ENCODE assay signal across 8 cellular contexts in genomic region chr19:43532571-43532961, GRCh38. TPM values are rescaled to one million over a fixed set of nuclear protein-coding genes. Genes with fewer than 3 reads are reported as not detected.
DNase-seq lines count a peak whose midpoint lies in the region; ATAC-seq and TF ChIP-seq lines count a peak whose summit lies in the region.

No MANE protein-coding gene starts in this region.

- H3K9me3 ChIP-seq in SU-DHL-6 (ENCODE audit: insufficient read depth, low read length), result no peaks in the 10 kb centered on the region
- H3K9me3 ChIP-seq in esophagus squamous epithelium, result no peaks in the 10 kb centered on the region
- no peaks in the 10 kb centered on the region for H3K9me3 ChIP-seq in neutrophil

- DNase-seq in NOMO-1 treated with dmso at 0.1 percent for 144 hours (lab: John Stamatoyannopoulos, UW; ENCODE audit: unreplicated experiment), result peak; percentile 42
- no peak for DNase-seq in NOMO-1 treated with DMSO at 0.1 percent for 48 hours (lab: John Stamatoyannopoulos, UW; ENCODE audit: unreplicated experiment)
- no peak for DNase-seq in esophagus squamous epithelium (lab: John Stamatoyannopoulos, UW)
- DNase-seq in erythroblast (lab: John Stamatoyannopoulos, UW), result no peak

- no peaks in the 10 kb centered on the region for H3K9me2 ChIP-seq in SU-DHL-6 (replicated peaks; ENCODE audit: insufficient read depth, low read length)

- WGBS in esophagus squamous epithelium, 2 donors, result 0 to 20% methylated on average over 4 to 6 of the region's 16 CpGs

- ATAC-seq in HG03432 (IDR thresholded peaks at IDR 0.05; ENCODE audit: unreplicated experiment) (peak; percentile 26), GM21360 (IDR thresholded peaks at IDR 0.05; ENCODE audit: unreplicated experiment) (no peak)

- H3K27ac ChIP-seq in SU-DHL-6 (ENCODE audit: low read depth, low read length) (peak overlapping the region; percentile 76), esophagus squamous epithelium (peak overlapping the region; percentile 84 to 97 (median 94)), neutrophil (peak overlapping the region; percentile 77)

- peak overlapping the region; percentile 66 for H3K4me2 ChIP-seq in SU-DHL-6 (ENCODE audit: low read depth, low read length, poor library complexity, severe bottlenecking)

- no peaks in the 10 kb centered on the region for H4K20me1 ChIP-seq in SU-DHL-6 (ENCODE audit: low read depth, low read length)

- no peak for TF ChIP-seq CTCF in SU-DHL-6 (IDR thresholded peaks at IDR 0.05; ENCODE audit: insufficient read depth, low read length, poor library complexity, severe bottlenecking)
- TF ChIP-seq CTCF in esophagus squamous epithelium (IDR thresholded peaks at IDR 0.05), result no peak
- no peak for TF ChIP-seq CTCF in neutrophil (IDR thresholded peaks at IDR 0.05)

- H3K27me3 ChIP-seq in SU-DHL-6 (ENCODE audit: low read length) (no peaks in the 10 kb centered on the region), esophagus squamous epithelium (no peaks in the 10 kb centered on the region), neutrophil (no peaks in the 10 kb centered on the region)

- H3F3A ChIP-seq in SU-DHL-6 (ENCODE audit: insufficient read depth), result peaks cover 23% of the 10 kb centered on the region

- no peaks in the 10 kb centered on the region for H3K79me2 ChIP-seq in SU-DHL-6 (ENCODE audit: insufficient read depth, low read length)

- TF ChIP-seq POLR2A in esophagus squamous epithelium (IDR thresholded peaks at IDR 0.05) (no peak), erythroblast (IDR thresholded peaks at IDR 0.05; ENCODE audit: low read length) (no peak)

- peak overlapping the region; percentile 57 for H3K9ac ChIP-seq in SU-DHL-6 (ENCODE audit: low read length)

- H3K4me1 ChIP-seq in esophagus squamous epithelium, result peaks cover 12 to 67% (median 14%) of the 10 kb centered on the region in 3 donors
- H3K4me1 ChIP-seq in neutrophil (ENCODE audit: control insufficient read depth in 1 of 2, insufficient read depth in 1 of 2, low read depth in 1 of 2, low read length in 1 of 2), result peaks cover 18 to 21% of the 10 kb centered on the region in 2 experiments

- intact Hi-C loops in esophagus squamous epithelium (cut with DNase I), result loop anchor here (10.0 kb wide), 1 partner anchor 62 kb away; the partner anchor contains the start of genes IRGQ and ZNF576

- H2AFZ ChIP-seq in SU-DHL-6 (ENCODE audit: low read depth, low read length, severe bottlenecking), result peak overlapping the region; percentile 67

- no peaks in the 10 kb centered on the region for H3K36me3 ChIP-seq in SU-DHL-6 (ENCODE audit: low read length)
- peaks cover 0 to 7% (median 0%) of the 10 kb centered on the region in 3 donors for H3K36me3 ChIP-seq in esophagus squamous epithelium
- H3K36me3 ChIP-seq in neutrophil, result peaks cover 5% of the 10 kb centered on the region

- H3K4me3 ChIP-seq in SU-DHL-6 (ENCODE audit: insufficient read depth, low read length, poor library complexity, severe bottlenecking), result peak overlapping the region; percentile 43
- peak overlapping the region; percentile 49 to 78 (median 59) for H3K4me3 ChIP-seq in esophagus squamous epithelium
- H3K4me3 ChIP-seq in neutrophil (ENCODE audit: low read depth in 1 of 2, low read length in 1 of 2), result peak overlapping the region; percentile 82 to 83

RNA-seq across cellular contexts. Expression of gene ZNF575, which starts 0.4 kb away (rescaled TPM):
- total RNA-seq in esophagus squamous epithelium, result not detected

RNA-seq across cellular contexts. Expression of gene ETHE1, which starts 5.6 kb away (rescaled TPM):
- 100 to 1,000 TPM in 2 of 4 donors, 10 to 100 TPM in 2; 66.6 to 126 (median 98.5) TPM for total RNA-seq in esophagus squamous epithelium

RNA-seq across cellular contexts. Expression of gene PHLDB3, which starts 28.0 kb away (rescaled TPM):
- total RNA-seq in esophagus squamous epithelium, result 10 to 100 TPM; 45.3 to 92.8 (median 61.9) TPM

RNA-seq across cellular contexts. Expression of gene XRCC1, which starts 42.8 kb away (rescaled TPM):
- total RNA-seq in esophagus squamous epithelium, result 10 to 100 TPM; 12.3 to 23.8 (median 18.6) TPM

RNA-seq across cellular contexts. Expression of gene PINLYP, which starts 43.0 kb away (rescaled TPM):
- 10 to 100 TPM in 2 of 4 donors, 1 to 10 TPM in 2; 1.9 to 23.3 (median 9.3) TPM for total RNA-seq in esophagus squamous epithelium
